ENCODE assay signal across 11 cellular contexts in the genomic region with DNA sequence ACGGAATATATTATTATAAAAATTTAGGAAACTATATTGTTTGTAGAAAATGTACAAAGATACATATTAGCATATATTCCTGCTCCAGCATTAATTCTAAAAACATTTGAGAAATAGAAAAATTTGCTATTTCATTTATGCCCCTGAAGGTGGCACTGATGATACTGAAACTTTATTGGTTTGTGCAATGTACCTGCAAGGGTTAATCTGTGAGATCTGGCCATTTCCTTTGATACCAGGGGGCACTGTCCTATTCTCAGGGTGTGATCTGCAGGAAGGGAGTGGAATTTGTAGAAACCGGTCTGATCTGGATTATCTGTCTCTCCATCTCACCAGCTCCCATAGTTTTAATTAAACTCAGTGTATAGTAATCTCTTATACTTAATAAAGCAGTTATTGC.
A peak's percentile ranks its signal among the peaks of the same experiment; 100 is the strongest.
DNase-seq lines count a peak whose midpoint lies in the region; ATAC-seq and TF ChIP-seq lines count a peak whose summit lies in the region.
"Had no signal": no experiment of that assay in that cellular context is flagged by ENCODE, and none has a peak within 500 bp of the region (broad histone marks: within the 10 kb centered on the region; RNA-seq: fewer than 3 reads in every experiment).

No MANE protein-coding gene starts in this region.

- H2BK120ac ChIP-seq in IMR-90 (ENCODE audit: low read depth, low read length) = no peak overlapping the region

- dilution Hi-C loops in IMR-90 (cut with HindIII; ENCODE audit: low sequenced_read_pairs, unreplicated experiment) = no loop called here

- H3K27me3 Mint-ChIP-seq in activated CD4-positive, alpha-beta memory T cell treated with anti-CD3 and anti-CD28 coated beads, Interleukin-2, amount 10 ng/mL, durations not matched to agents 7 days and 5 days = no peaks in the 10 kb centered on the region

- H2AK5ac ChIP-seq in IMR-90 (ENCODE audit: low read depth, low read length) = no peak overlapping the region

- H3K27ac ChIP-seq in IMR-90 (ENCODE audit: insufficient read depth, low read length) = no peak overlapping the region
- H3K27ac ChIP-seq: neutrophil had no signal

- ATAC-seq in IMR-90 (ENCODE audit: low read depth) (peak; percentile 35; the same call in 1 of the 2 replicates), GM21381 (IDR thresholded peaks at IDR 0.05; ENCODE audit: unreplicated experiment) (no peak), HG03097 (IDR thresholded peaks at IDR 0.05; ENCODE audit: low FRiP score, unreplicated experiment) (no peak), omental fat pad (ENCODE audit: low FRiP score) (no peak)

- no peak overlapping the region for H2AK9ac ChIP-seq in IMR-90 (replicated peaks; ENCODE audit: low read depth, low read length, poor library complexity)

- H3K18ac ChIP-seq in IMR-90 (ENCODE audit: low read depth, low read length) = no peak overlapping the region

- H3K4me1 Mint-ChIP-seq in activated CD4-positive, alpha-beta memory T cell treated with anti-CD3 and anti-CD28 coated beads, Interleukin-2, amount 10 ng/mL, durations not matched to agents 7 days and 5 days = no peaks in the 10 kb centered on the region

- no peak for TF ChIP-seq POLR2A in IMR-90 (IDR thresholded peaks at IDR 0.05; ENCODE audit: low read depth, low read length)

- no peak overlapping the region for H2BK15ac ChIP-seq in IMR-90 (ENCODE audit: low read depth, low read length)

- H3K4me1 ChIP-seq in IMR-90 (ENCODE audit: control insufficient read depth, insufficient read depth, low read length) = no peaks in the 10 kb centered on the region

- no peak overlapping the region for H4K5ac ChIP-seq in IMR-90 (ENCODE audit: low read depth, low read length)

- no peaks in the 10 kb centered on the region for H3K9me3 Mint-ChIP-seq in activated CD4-positive, alpha-beta memory T cell treated with anti-CD3 and anti-CD28 coated beads, Interleukin-2, amount 10 ng/mL, durations not matched to agents 7 days and 5 days

- H3K79me1 ChIP-seq in IMR-90 (ENCODE audit: low read depth in 1 of 2, low read length in 2 of 2) = no peaks in the 10 kb centered on the region

- no peak overlapping the region for H4K91ac ChIP-seq in IMR-90 (ENCODE audit: insufficient read depth, low read depth, low read length)

- H3K23ac ChIP-seq in IMR-90 (ENCODE audit: low read depth, low read length) = no peak overlapping the region

- no peak overlapping the region for H3K27ac Mint-ChIP-seq in activated CD4-positive, alpha-beta memory T cell treated with anti-CD3 and anti-CD28 coated beads, Interleukin-2, amount 10 ng/mL, durations not matched to agents 7 days and 5 days

- no peaks in the 10 kb centered on the region for H3K36me3 Mint-ChIP-seq in activated CD4-positive, alpha-beta memory T cell treated with anti-CD3 and anti-CD28 coated beads, Interleukin-2, amount 10 ng/mL, durations not matched to agents 7 days and 5 days (ENCODE audit: low read depth)

- no peaks in the 10 kb centered on the region for H4K20me1 ChIP-seq in IMR-90 (ENCODE audit: insufficient read depth, low read length)

- H3K9me1 ChIP-seq in IMR-90 (ENCODE audit: insufficient read depth, low read length) = no peaks in the 10 kb centered on the region

- no peak overlapping the region for H3K14ac ChIP-seq in IMR-90 (replicated peaks; ENCODE audit: low read depth, low read length)

- H3K9ac ChIP-seq in IMR-90 (ENCODE audit: low read depth, low read length) = no peak overlapping the region

- DNase-seq in A172 (ENCODE audit: low spot score) (peak; percentile 7), IMR-90 (peak; percentile 18), astrocyte of the hippocampus (ENCODE audit: low read depth, low spot score) (peak; percentile 12), iPS-NIHi11 (ENCODE audit: low spot score) (peak; percentile 26), omental fat pad (ENCODE audit: low spot score) (no peak)
- no peak for DNase-seq in activated CD4-positive, alpha-beta memory T cell treated with anti-CD3 and anti-CD28 coated beads, Interleukin-2, amount 10 ng/mL, durations not matched to agents 7 days and 5 days
- DNase-seq: NCI-H1092 treated with DMSO at 0.1 percent for 48 hours, substantia nigra had no signal

- no peak overlapping the region for H2AFZ ChIP-seq in IMR-90 (replicated peaks; ENCODE audit: low read length, poor library complexity)

- no CpG with 5 or more reads among the region's 2 CpGs for WGBS in IMR-90 (ENCODE audit: extremely low coverage in 2 of 2, insufficient read length in 1 of 2), 2 experiments

- H2BK20ac ChIP-seq in IMR-90 (ENCODE audit: low read depth, low read length) = no peak overlapping the region

- H3K27me3 ChIP-seq in IMR-90 (ENCODE audit: control insufficient read depth, insufficient read depth, low read length) = no peaks in the 10 kb centered on the region
- H3K27me3 ChIP-seq: neutrophil had no signal

- no peaks in the 10 kb centered on the region for H3K9me3 ChIP-seq in IMR-90 (ENCODE audit: control insufficient read depth, insufficient read depth, low read length)
- H3K9me3 ChIP-seq: neutrophil had no signal

- CTCF ChIA-PET in IMR-90 (lab: Yijun Ruan, JAX) = interaction anchor here (1.2 to 1.4 kb wide), 3 partner anchors 336 to 765 kb away, joined by 3 read pairs; a partner anchor contains a TSS
- CTCF ChIA-PET in activated CD4-positive, alpha-beta memory T cell treated with anti-CD3 and anti-CD28 coated beads, Interleukin-2, amount 10 ng/mL, durations not matched to agents 7 days and 5 days (lab: Charles Lee) = no interaction called here

- no peak overlapping the region for H2BK5ac ChIP-seq in IMR-90 (ENCODE audit: low read depth, low read length, poor library complexity, severe bottlenecking)

- no peak overlapping the region for H3K4ac ChIP-seq in IMR-90 (ENCODE audit: low read depth, low read length)

- TF ChIP-seq RAD21 in IMR-90 (IDR thresholded peaks at IDR 0.05; ENCODE audit: low read length) = peak; percentile 48

- TF ChIP-seq CTCF in IMR-90 (conservative IDR thresholded peaks at IDR 0.05; ENCODE audit: low read depth, low read length) (peak; percentile 39), omental fat pad (IDR thresholded peaks at IDR 0.05) (no peak)

- H3K4me3 Mint-ChIP-seq in activated CD4-positive, alpha-beta memory T cell treated with anti-CD3 and anti-CD28 coated beads, Interleukin-2, amount 10 ng/mL, durations not matched to agents 7 days and 5 days = no peak overlapping the region

- no peak overlapping the region for H3K4me2 ChIP-seq in IMR-90 (ENCODE audit: low read depth, low read length)

- H3K36me3 ChIP-seq in IMR-90 (ENCODE audit: control insufficient read depth, insufficient read depth, low read length) = no peaks in the 10 kb centered on the region
- H3K36me3 ChIP-seq: neutrophil had no signal

- H3K4me3 ChIP-seq in IMR-90 (ENCODE audit: insufficient read depth, low read depth, low read length) = no peak overlapping the region

- intact Hi-C loops in IMR-90 (cut with micrococcal nuclease) = loop anchor here (1.0 to 10.0 kb wide), 2 partner anchors 427 to 760 kb away; no protein-coding TSS in a partner anchor

- in situ Hi-C loops in IMR-90 (cut with MboI; ENCODE audit: low sequenced_read_pairs) = no loop called here

- POLR2A ChIA-PET in IMR-90 (lab: Charles Lee; ENCODE audit: unreplicated experiment) = no interaction called here
- POLR2A ChIA-PET in activated CD4-positive, alpha-beta memory T cell treated with anti-CD3 and anti-CD28 coated beads, Interleukin-2, amount 10 ng/mL, durations not matched to agents 7 days and 5 days (lab: Charles Lee) = no interaction called here

- H3K56ac ChIP-seq in IMR-90 (ENCODE audit: extremely low read depth, insufficient read depth, low read length) = no peak overlapping the region

- H4K8ac ChIP-seq in IMR-90 (ENCODE audit: low read depth in 2 of 2, low read length in 2 of 2) = no peak overlapping the region

- no TSS peak for BruUV-seq in IMR-90 (replicated peaks; lab: Mats Ljungman, UMichigan)

TF ChIP-seq in IMR-90, 13 proteins besides CTCF, POLR2A, EP300 and RAD21:
- TF ChIP-seq SMC3 (IDR thresholded peaks at IDR 0.05; ENCODE audit: low read depth, low read length) (peak; percentile 22; the same call in 1 of the 2 replicates), MAFK (IDR thresholded peaks at IDR 0.05; ENCODE audit: low read depth, low read length) (no peak)
TF ChIP-seq in IMR-90: peak in this region for 1.

Comparison
In these comparisons a context has a peak if more than half of its experiments do, and no peak if none do; other contexts are left out.
1. DNase-seq: peak in A172 (single experiment), IMR-90 (single experiment), astrocyte of the hippocampus (single experiment) and iPS-NIHi11 (single experiment); none in activated CD4-positive, alpha-beta memory T cell treated with anti-CD3 and anti-CD28 coated beads, Interleukin-2, amount 10 ng/mL, durations not matched to agents 7 days and 5 days (single experiment) and omental fat pad (single experiment).